ENCODE assay signal across 24 cellular contexts in the genomic region with DNA sequence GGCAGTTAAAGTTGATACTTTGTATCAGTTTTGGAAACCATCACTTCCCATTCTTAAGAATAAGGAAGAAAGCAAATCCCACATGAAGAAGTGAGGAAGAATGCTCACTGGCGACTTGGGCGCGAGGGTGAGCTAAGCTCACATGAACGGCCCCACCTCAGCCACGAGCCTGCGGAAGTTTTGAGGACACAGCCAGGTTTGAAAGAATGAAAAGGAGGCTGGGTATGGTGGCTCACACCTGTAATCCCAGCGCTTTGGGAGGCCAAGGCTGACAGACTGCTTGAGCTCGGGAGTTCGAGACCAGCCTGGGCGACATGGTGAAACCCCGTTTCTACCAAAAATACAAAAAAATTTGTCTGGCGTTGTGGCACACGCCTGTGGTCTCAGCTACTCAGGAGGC.
A peak's percentile ranks its signal among the peaks of the same experiment; 100 is the strongest.
DNase-seq lines count a peak whose midpoint lies in the region; ATAC-seq and TF ChIP-seq lines count a peak whose summit lies in the region.
"Had no signal": no experiment of that assay in that cellular context is flagged by ENCODE, and none has a peak within 500 bp of the region (broad histone marks: within the 10 kb centered on the region; RNA-seq: fewer than 3 reads in every experiment).

No MANE protein-coding gene starts in this region.

- in situ Hi-C loops in Panc1 (cut with HindIII; ENCODE audit: low pct_unique_long_range_greater_than_20kb, low sequenced_read_pairs) = no loop called here

- TF ChIP-seq POLR2A in spleen (IDR thresholded peaks at IDR 0.05) = no peak

- H3K9me3 ChIP-seq in Panc1 (ENCODE audit: control insufficient read depth, insufficient read depth, low read depth, low read length) = no peaks in the 10 kb centered on the region
- no peaks in the 10 kb centered on the region for H3K9me3 ChIP-seq in left lung
- H3K9me3 ChIP-seq in spleen = no peaks in the 10 kb centered on the region
- H3K9me3 ChIP-seq: BE2C, ovary, stomach, uterus had no signal

- H3K27me3 ChIP-seq in Panc1 (ENCODE audit: control insufficient read depth, insufficient read depth, low read length) (no peaks in the 10 kb centered on the region), left lung (no peaks in the 10 kb centered on the region), spleen (replicated peaks in 1 of 7) (no peaks in the 10 kb centered on the region)
- H3K27me3 ChIP-seq: BE2C, ovary, stomach, uterus had no signal

- H3K27ac ChIP-seq in Panc1 (ENCODE audit: low read length) = no peak overlapping the region
- H3K27ac ChIP-seq in left lung = no peak overlapping the region
- H3K27ac ChIP-seq in spleen = no peak overlapping the region
- H3K27ac ChIP-seq: ovary, SK-N-MC, stomach, uterus had no signal

- TF ChIP-seq CTCF in Panc1 (IDR thresholded peaks at IDR 0.05) (no peak), left lung (IDR thresholded peaks at IDR 0.05) (no peak), spleen (IDR thresholded peaks at IDR 0.05 in 8 of 11, conservative IDR thresholded peaks at IDR 0.05 in 3 of 11) (no peak)

- intact Hi-C loops in Right ventricle myocardium superior (cut with DNase I) (no loop called here), Right ventricle myocardium inferior (cut with DNase I) (no loop called here), Panc1 (cut with micrococcal nuclease; ENCODE audit: unreplicated experiment) (no loop called here), left lung (cut with DNase I) (no loop called here), spleen (cut with DNase I; ENCODE audit: low total_unique reads) (no loop called here)

- POLR2A ChIA-PET in Panc1 (lab: Charles Lee) = no interaction called here

- CTCF ChIA-PET in Panc1 (lab: Charles Lee) = no interaction called here

- no peak overlapping the region for H3K4me3 ChIP-seq in Panc1 (ENCODE audit: low read depth in 2 of 2, low read length in 2 of 2)
- no peak overlapping the region for H3K4me3 ChIP-seq in left lung
- no peak overlapping the region for H3K4me3 ChIP-seq in spleen
- H3K4me3 ChIP-seq: ovary, SK-N-MC, stomach, uterus had no signal

- H3K36me3 ChIP-seq in Panc1 (ENCODE audit: control insufficient read depth, insufficient read depth, low read length) (no peaks in the 10 kb centered on the region; the same call in 1 of the 2 replicates), left lung (peaks cover 0 to 61% of the 10 kb centered on the region in 2 donors), spleen (peaks cover 0 to 65% (median 41%) of the 10 kb centered on the region in 6 donors)
- H3K36me3 ChIP-seq: ovary, uterus had no signal

- H3K4me1 ChIP-seq in Panc1 (ENCODE audit: control insufficient read depth, insufficient read depth, low read length) = no peaks in the 10 kb centered on the region
- H3K4me1 ChIP-seq in left lung = peaks cover 0 to 4% of the 10 kb centered on the region in 2 donors
- peaks cover 6 to 45% (median 20%) of the 10 kb centered on the region in 6 donors for H3K4me1 ChIP-seq in spleen
- H3K4me1 ChIP-seq: BE2C, uterus had no signal

- TSS peak; percentile 68 for BruUV-seq in Panc1 (replicated peaks; lab: Mats Ljungman, UMichigan)

- DNase-seq in Right ventricle myocardium superior (peak; percentile 26), Right ventricle myocardium inferior (ENCODE audit: missing footprints) (no peak), Panc1 (ENCODE audit: low read depth, low spot score) (no peak), left lung (peak; percentile 46 to 47), spleen (peak; percentile 33), NCI-H526 treated with DMSO at 0.1 percent for 48 hours (lab: John Stamatoyannopoulos, UW) (no peak), hippocampal formation (lab: John Stamatoyannopoulos, UW) (no peak)
- DNase-seq: ACHN; activated CD4-positive, alpha-beta T cell treated with anti-CD3 and anti-CD28 coated beads, Interleukin-2, amount 50 U/mL, for 4 hours; activated CD4-positive, CD25-positive, alpha-beta regulatory T cell; activated naive CD4-positive, alpha-beta T cell treated with anti-CD3 and anti-CD28 coated beads, Interleukin-2, amount 50 U/mL, for 16 hours; BE2C; cerebellar nuclear complex; foreskin melanocyte; Karpas-422; NCI-H1436 treated with DMSO at 0.1 percent for 48 hours; NCI-H226; NCI-H69; stimulated activated CD8-positive, alpha-beta memory T cell treated with anti-CD3 and anti-CD28 coated beads, Interleukin-4, amount 100 ng/mL, for 48 hours; stomach; uterus had no signal

- 76 to 93% (median 83%) methylated on average over 13 of the region's 13 CpGs for WGBS in spleen, 5 donors

- ATAC-seq in Right ventricle myocardium superior (ENCODE audit: poor library complexity) (no peak), Right ventricle myocardium inferior (no peak), Panc1 (no peak), left lung (no peak), HG02981 (IDR thresholded peaks at IDR 0.05; ENCODE audit: unreplicated experiment) (no peak)

Comparison
In these comparisons a context has a peak if more than half of its experiments do, and no peak if none do; other contexts are left out.
1. DNase-seq: peak in Right ventricle myocardium superior (single experiment), left lung (2 of 2) and spleen (single experiment); none in Right ventricle myocardium inferior (single experiment), Panc1 (single experiment), NCI-H526 treated with DMSO at 0.1 percent for 48 hours (single experiment) and hippocampal formation (0 of 2).